Comparison of ENCODE assay signal across 8 cellular contexts in genomic region chr21:18244721-18245486, GRCh38. TPM values are rescaled to one million over a fixed set of nuclear protein-coding genes. Genes with fewer than 3 reads are reported as not detected.
DNase-seq lines count a peak whose midpoint lies in the region; ATAC-seq and TF ChIP-seq lines count a peak whose summit lies in the region.
"Had no signal": no experiment of that assay in that cellular context is flagged by ENCODE, and none has a peak within 500 bp of the region (broad histone marks: within the 10 kb centered on the region; RNA-seq: fewer than 3 reads in every experiment).

CHODL (plus strand) TSS chr21:18244833; CDS start chr21:18245224, 391 bp downstream.

- H3K9me3 ChIP-seq in mesodermal cell (ENCODE audit: control insufficient read depth, low read length), result no peaks in the 10 kb centered on the region
- H3K9me3 ChIP-seq in subcutaneous abdominal adipose tissue (ENCODE audit: control insufficient read depth in 5 of 5, low read length in 5 of 5), result no peaks in the 10 kb centered on the region
- no peaks in the 10 kb centered on the region for H3K9me3 ChIP-seq in body of pancreas

- H3K4me1 ChIP-seq in mesodermal cell (ENCODE audit: control insufficient read depth, insufficient read depth, low read length, poor library complexity, severe bottlenecking) (no peaks in the 10 kb centered on the region), subcutaneous abdominal adipose tissue (ENCODE audit: control insufficient read depth in 5 of 5, insufficient read depth in 5 of 5, low read length in 5 of 5) (peaks cover 0 to 19% (median 17%) of the 10 kb centered on the region in 5 donors), body of pancreas (peaks cover 16% of the 10 kb centered on the region)

- H3K4me1 Mint-ChIP-seq in endothelial cell (ENCODE audit: unreplicated experiment), result peaks cover 6% of the 10 kb centered on the region

- H3K36me3 ChIP-seq in mesodermal cell (ENCODE audit: control insufficient read depth, insufficient read depth, low read length), result no peaks in the 10 kb centered on the region
- H3K36me3 ChIP-seq in subcutaneous abdominal adipose tissue (ENCODE audit: control insufficient read depth in 5 of 5, insufficient read depth in 5 of 5, low read length in 5 of 5), result no peaks in the 10 kb centered on the region
- H3K36me3 ChIP-seq in body of pancreas (replicated peaks in 1 of 2; ENCODE audit: insufficient read depth in 1 of 2, low read depth in 2 of 2), result no peaks in the 10 kb centered on the region

- H3K4me3 ChIP-seq in mesodermal cell (ENCODE audit: extremely low read depth, insufficient read depth, low read length, poor library complexity, severe bottlenecking) (peak within 1 kb of the TSS; percentile 27), subcutaneous abdominal adipose tissue (ENCODE audit: low read depth in 1 of 5, low read length in 5 of 5) (peak within 1 kb of the TSS; percentile 60 to 75 (median 66)), body of pancreas (no peak within 1 kb of the TSS)

- intact Hi-C loops in body of pancreas (cut with DNase I), result no loop called here

- H3K27me3 ChIP-seq in subcutaneous abdominal adipose tissue (ENCODE audit: control insufficient read depth in 5 of 5, insufficient read depth in 4 of 5, low read length in 5 of 5) (peaks cover 0 to 21% (median 3%) of the 10 kb centered on the region in 5 donors), body of pancreas (no peaks in the 10 kb centered on the region)

- ATAC-seq in body of pancreas, result no peak
- no peak for ATAC-seq in GM21737 (IDR thresholded peaks at IDR 0.05; ENCODE audit: unreplicated experiment)

- no peaks in the 10 kb centered on the region for H3K36me3 Mint-ChIP-seq in endothelial cell (ENCODE audit: low read depth, unreplicated experiment)

- no peak for TF ChIP-seq CTCF in endothelial cell (IDR thresholded peaks at IDR 0.05; ENCODE audit: unreplicated experiment)
- TF ChIP-seq CTCF in body of pancreas (IDR thresholded peaks at IDR 0.05), result no peak

- peaks cover 2% of the 10 kb centered on the region for H3K27me3 Mint-ChIP-seq in endothelial cell (ENCODE audit: unreplicated experiment)

- WGBS in mesodermal cell (ENCODE audit: insufficient coverage in 2 of 2), 2 experiments, result 2 to 6% methylated on average over 26 to 38 of the region's 72 CpGs
- 2 to 3% methylated on average over 29 to 72 of the region's 72 CpGs for WGBS in body of pancreas, 2 donors

- DNase-seq in NCI-H69 (lab: John Stamatoyannopoulos, UW), result peak; percentile 86
- peak; percentile 30 for DNase-seq in endothelial cell (ENCODE audit: low spot score)
- DNase-seq in NK-92 treated with Interleukin-12 subunit alpha and Interleukin-12 subunit beta, amount 100 ng/mL, for 24 hours (lab: John Stamatoyannopoulos, UW), result no peak
- no peak for DNase-seq in body of pancreas
- DNase-seq: NCI-H187 treated with DMSO at 0.1 percent for 48 hours had no signal

- peak within 1 kb of the TSS; percentile 91 for H3K4me3 Mint-ChIP-seq in endothelial cell (ENCODE audit: unreplicated experiment)

- H3K27ac Mint-ChIP-seq in endothelial cell (ENCODE audit: unreplicated experiment), result no peak within 1 kb of the TSS

- H3K9me3 Mint-ChIP-seq in endothelial cell (ENCODE audit: unreplicated experiment), result no peaks in the 10 kb centered on the region

- H3K27ac ChIP-seq in mesodermal cell (ENCODE audit: low read depth, low read length, severe bottlenecking) (no peak within 1 kb of the TSS), subcutaneous abdominal adipose tissue (ENCODE audit: low read depth, low read length) (no peak within 1 kb of the TSS), body of pancreas (no peak within 1 kb of the TSS)

- peak within 1 kb of the TSS in 3 of 5 donors; percentile 20 to 62 (median 41) for H3K9ac ChIP-seq in subcutaneous abdominal adipose tissue (ENCODE audit: low read length in 5 of 5)

- no peak for TF ChIP-seq POLR2A in body of pancreas (IDR thresholded peaks at IDR 0.05)

RNA-seq across cellular contexts. Expression of gene CHODL, which starts in this region (rescaled TPM):
- 0.46 TPM for total RNA-seq in endothelial cell (ENCODE audit: unreplicated experiment)
- 1.3 TPM for polyA plus RNA-seq in mesodermal cell (2013, experiment 1 of 2)
- polyA plus RNA-seq in mesodermal cell (2013, experiment 2 of 2), result 1.5 TPM
- 1 to 10 TPM in 1 of 2 donors, under 1 TPM in 1; 0.26 to 4.9 TPM for total RNA-seq in body of pancreas

Comparison
In these comparisons a context has a peak if more than half of its experiments do, and no peak if none do; other contexts are left out.
1. Peak in DNase-seq in endothelial cell; RNA of the gene not detected or under 1 TPM.
2. H3K4me3 ChIP-seq: peak in mesodermal cell (single experiment) and subcutaneous abdominal adipose tissue (5 of 5); none in body of pancreas (0 of 2).